Comparison of ENCODE assay signal across 1 cellular context in genomic region chr15:40092416-40093223, GRCh38.
TF ChIP-seq lines count a peak whose summit lies in the region.

No MANE protein-coding gene starts in this region.

TF ChIP-seq in HEK293, 187 proteins besides CTCF, POLR2A, EP300 and RAD21 (continued from another document and continues in another):
- TF ChIP-seq YY1 (tag by site-specific recombination; IDR thresholded peaks at IDR 0.05) (peak; percentile 4; the same call in 1 of the 2 replicates), EGR2 (tag by site-specific recombination; IDR thresholded peaks at IDR 0.05; ENCODE audit: low read depth) (peak; percentile 86), ZNF175 (tag by site-specific recombination; IDR thresholded peaks at IDR 0.05) (no peak), ZSCAN4 (tag by site-specific recombination; IDR thresholded peaks at IDR 0.05) (peak; percentile 95), ZNF211 (tag by site-specific recombination; IDR thresholded peaks at IDR 0.05; ENCODE audit: low read depth) (no peak), ZNF530 (tag by site-specific recombination; IDR thresholded peaks at IDR 0.05; ENCODE audit: low read depth) (no peak), ZNF776 (tag by site-specific recombination; IDR thresholded peaks at IDR 0.05; ENCODE audit: borderline replicate concordance) (peak; percentile 94; the same call in 1 of the 2 replicates), SP2 (tag by site-specific recombination; IDR thresholded peaks at IDR 0.05) (peak; percentile 36; the same call in 1 of the 2 replicates), ZNF324 (tag by site-specific recombination; IDR thresholded peaks at IDR 0.05) (peak; percentile 97), ZNF701 (tag by site-specific recombination; IDR thresholded peaks at IDR 0.05) (peak; percentile 76; the same call in 1 of the 2 replicates), SETDB1 (IDR thresholded peaks at IDR 0.05; ENCODE audit: insufficient read length, low read length) (no peak), ZIC2 (tag by site-specific recombination; IDR thresholded peaks at IDR 0.05) (peak; percentile 97), ZNF560 (tag by site-specific recombination; IDR thresholded peaks at IDR 0.05; ENCODE audit: borderline replicate concordance) (no peak), ZNF121 (tag by site-specific recombination; IDR thresholded peaks at IDR 0.05) (peak; percentile 64; the same call in 1 of the 2 replicates), ZNF37A (tag by site-specific recombination; IDR thresholded peaks at IDR 0.05) (no peak), GLIS2 (tag by site-specific recombination; IDR thresholded peaks at IDR 0.05) (peak; percentile 68), IKZF3 (tag by site-specific recombination; IDR thresholded peaks at IDR 0.05) (peak; percentile 93), ZNF670 (tag by site-specific recombination; IDR thresholded peaks at IDR 0.05; ENCODE audit: low read depth) (no peak), ZNF664 (tag by site-specific recombination; IDR thresholded peaks at IDR 0.05) (peak; percentile 58; the same call in 1 of the 2 replicates), ZNF76 (tag by site-specific recombination; IDR thresholded peaks at IDR 0.05; ENCODE audit: borderline replicate concordance, low read depth) (peak; percentile 70; the same call in 1 of the 2 replicates), ZNF785 (tag by site-specific recombination; IDR thresholded peaks at IDR 0.05) (peak; percentile 88; the same call in 1 of the 2 replicates), SALL2 (tag by site-specific recombination; IDR thresholded peaks at IDR 0.05; ENCODE audit: borderline replicate concordance) (no peak; the same call in 1 of the 2 replicates), GLI4 (tag by site-specific recombination; IDR thresholded peaks at IDR 0.05) (0 out of 2 replicates have a peak, but pooled peaks have one; percentile 67), ZNF654 (tag by site-specific recombination; IDR thresholded peaks at IDR 0.05; ENCODE audit: low read depth) (no peak), ZNF585B (tag by site-specific recombination; IDR thresholded peaks at IDR 0.05) (no peak), PRDM4 (tag by site-specific recombination; IDR thresholded peaks at IDR 0.05) (peak; percentile 95), ZNF10 (tag by site-specific recombination; IDR thresholded peaks at IDR 0.05) (peak; percentile 29; the same call in 1 of the 2 replicates), ZNF510 (tag by site-specific recombination; IDR thresholded peaks at IDR 0.05; ENCODE audit: insufficient replicate concordance) (no peak), ZNF114 (tag by site-specific recombination; IDR thresholded peaks at IDR 0.05) (no peak), ZNF626 (tag by site-specific recombination; IDR thresholded peaks at IDR 0.05) (no peak), TRIM28 (IDR thresholded peaks at IDR 0.05; ENCODE audit: borderline replicate concordance, low read length) (peak; percentile 12; the same call in 1 of the 2 replicates), ZNF391 (tag by site-specific recombination; IDR thresholded peaks at IDR 0.05; ENCODE audit: borderline replicate concordance, low read depth) (peak; percentile 97), FEZF1 (tag by site-specific recombination; IDR thresholded peaks at IDR 0.05) (peak; percentile 99), ZNF555 (tag by site-specific recombination; conservative IDR thresholded peaks at IDR 0.05) (no peak), ZNF132 (tag by site-specific recombination; IDR thresholded peaks at IDR 0.05; ENCODE audit: borderline replicate concordance) (no peak), ZBTB21 (tag by site-specific recombination; IDR thresholded peaks at IDR 0.05) (peak; percentile 79)
- TF ChIP-seq, protein P1, sequence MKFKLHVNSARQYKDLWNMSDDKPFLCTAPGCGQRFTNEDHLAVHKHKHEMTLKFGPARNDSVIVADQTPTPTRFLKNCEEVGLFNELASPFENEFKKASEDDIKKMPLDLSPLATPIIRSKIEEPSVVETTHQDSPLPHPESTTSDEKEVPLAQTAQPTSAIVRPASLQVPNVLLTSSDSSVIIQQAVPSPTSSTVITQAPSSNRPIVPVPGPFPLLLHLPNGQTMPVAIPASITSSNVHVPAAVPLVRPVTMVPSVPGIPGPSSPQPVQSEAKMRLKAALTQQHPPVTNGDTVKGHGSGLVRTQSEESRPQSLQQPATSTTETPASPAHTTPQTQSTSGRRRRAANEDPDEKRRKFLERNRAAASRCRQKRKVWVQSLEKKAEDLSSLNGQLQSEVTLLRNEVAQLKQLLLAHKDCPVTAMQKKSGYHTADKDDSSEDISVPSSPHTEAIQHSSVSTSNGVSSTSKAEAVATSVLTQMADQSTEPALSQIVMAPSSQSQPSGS (tag by site-specific recombination; IDR thresholded peaks at IDR 0.05; ENCODE audit: low read depth): 0 out of 2 replicates have a peak, but pooled peaks have one; percentile 77
- TF ChIP-seq, protein P2, sequence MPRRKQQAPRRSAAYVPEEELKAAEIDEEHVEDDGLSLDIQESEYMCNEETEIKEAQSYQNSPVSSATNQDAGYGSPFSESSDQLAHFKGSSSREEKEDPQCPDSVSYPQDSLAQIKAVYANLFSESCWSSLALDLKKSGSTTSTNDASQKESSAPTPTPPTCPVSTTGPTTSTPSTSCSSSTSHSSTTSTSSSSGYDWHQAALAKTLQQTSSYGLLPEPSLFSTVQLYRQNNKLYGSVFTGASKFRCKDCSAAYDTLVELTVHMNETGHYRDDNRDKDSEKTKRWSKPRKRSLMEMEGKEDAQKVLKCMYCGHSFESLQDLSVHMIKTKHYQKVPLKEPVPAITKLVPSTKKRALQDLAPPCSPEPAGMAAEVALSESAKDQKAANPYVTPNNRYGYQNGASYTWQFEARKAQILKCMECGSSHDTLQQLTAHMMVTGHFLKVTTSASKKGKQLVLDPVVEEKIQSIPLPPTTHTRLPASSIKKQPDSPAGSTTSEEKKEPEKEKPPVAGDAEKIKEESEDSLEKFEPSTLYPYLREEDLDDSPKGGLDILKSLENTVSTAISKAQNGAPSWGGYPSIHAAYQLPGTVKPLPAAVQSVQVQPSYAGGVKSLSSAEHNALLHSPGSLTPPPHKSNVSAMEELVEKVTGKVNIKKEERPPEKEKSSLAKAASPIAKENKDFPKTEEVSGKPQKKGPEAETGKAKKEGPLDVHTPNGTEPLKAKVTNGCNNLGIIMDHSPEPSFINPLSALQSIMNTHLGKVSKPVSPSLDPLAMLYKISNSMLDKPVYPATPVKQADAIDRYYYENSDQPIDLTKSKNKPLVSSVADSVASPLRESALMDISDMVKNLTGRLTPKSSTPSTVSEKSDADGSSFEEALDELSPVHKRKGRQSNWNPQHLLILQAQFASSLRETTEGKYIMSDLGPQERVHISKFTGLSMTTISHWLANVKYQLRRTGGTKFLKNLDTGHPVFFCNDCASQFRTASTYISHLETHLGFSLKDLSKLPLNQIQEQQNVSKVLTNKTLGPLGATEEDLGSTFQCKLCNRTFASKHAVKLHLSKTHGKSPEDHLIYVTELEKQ (tag by site-specific recombination; IDR thresholded peaks at IDR 0.05; ENCODE audit: borderline replicate concordance): peak; percentile 97
- TF ChIP-seq, protein P3, sequence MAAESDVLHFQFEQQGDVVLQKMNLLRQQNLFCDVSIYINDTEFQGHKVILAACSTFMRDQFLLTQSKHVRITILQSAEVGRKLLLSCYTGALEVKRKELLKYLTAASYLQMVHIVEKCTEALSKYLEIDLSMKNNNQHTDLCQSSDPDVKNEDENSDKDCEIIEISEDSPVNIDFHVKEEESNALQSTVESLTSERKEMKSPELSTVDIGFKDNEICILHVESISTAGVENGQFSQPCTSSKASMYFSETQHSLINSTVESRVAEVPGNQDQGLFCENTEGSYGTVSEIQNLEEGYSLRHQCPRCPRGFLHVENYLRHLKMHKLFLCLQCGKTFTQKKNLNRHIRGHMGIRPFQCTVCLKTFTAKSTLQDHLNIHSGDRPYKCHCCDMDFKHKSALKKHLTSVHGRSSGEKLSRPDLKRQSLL (tag by site-specific recombination; IDR thresholded peaks at IDR 0.05): peak; percentile 62; the same call in 1 of the 2 replicates
- TF ChIP-seq, protein P4, sequence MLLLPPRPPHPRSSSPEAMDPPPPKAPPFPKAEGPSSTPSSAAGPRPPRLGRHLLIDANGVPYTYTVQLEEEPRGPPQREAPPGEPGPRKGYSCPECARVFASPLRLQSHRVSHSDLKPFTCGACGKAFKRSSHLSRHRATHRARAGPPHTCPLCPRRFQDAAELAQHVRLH (tag by site-specific recombination; IDR thresholded peaks at IDR 0.05): peak; percentile 93
- TF ChIP-seq, protein P5, sequence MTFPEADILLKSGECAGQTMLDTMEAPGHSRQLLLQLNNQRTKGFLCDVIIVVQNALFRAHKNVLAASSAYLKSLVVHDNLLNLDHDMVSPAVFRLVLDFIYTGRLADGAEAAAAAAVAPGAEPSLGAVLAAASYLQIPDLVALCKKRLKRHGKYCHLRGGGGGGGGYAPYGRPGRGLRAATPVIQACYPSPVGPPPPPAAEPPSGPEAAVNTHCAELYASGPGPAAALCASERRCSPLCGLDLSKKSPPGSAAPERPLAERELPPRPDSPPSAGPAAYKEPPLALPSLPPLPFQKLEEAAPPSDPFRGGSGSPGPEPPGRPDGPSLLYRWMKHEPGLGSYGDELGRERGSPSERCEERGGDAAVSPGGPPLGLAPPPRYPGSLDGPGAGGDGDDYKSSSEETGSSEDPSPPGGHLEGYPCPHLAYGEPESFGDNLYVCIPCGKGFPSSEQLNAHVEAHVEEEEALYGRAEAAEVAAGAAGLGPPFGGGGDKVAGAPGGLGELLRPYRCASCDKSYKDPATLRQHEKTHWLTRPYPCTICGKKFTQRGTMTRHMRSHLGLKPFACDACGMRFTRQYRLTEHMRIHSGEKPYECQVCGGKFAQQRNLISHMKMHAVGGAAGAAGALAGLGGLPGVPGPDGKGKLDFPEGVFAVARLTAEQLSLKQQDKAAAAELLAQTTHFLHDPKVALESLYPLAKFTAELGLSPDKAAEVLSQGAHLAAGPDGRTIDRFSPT (tag by site-specific recombination; IDR thresholded peaks at IDR 0.05): peak; percentile 84
- TF ChIP-seq, protein P6, sequence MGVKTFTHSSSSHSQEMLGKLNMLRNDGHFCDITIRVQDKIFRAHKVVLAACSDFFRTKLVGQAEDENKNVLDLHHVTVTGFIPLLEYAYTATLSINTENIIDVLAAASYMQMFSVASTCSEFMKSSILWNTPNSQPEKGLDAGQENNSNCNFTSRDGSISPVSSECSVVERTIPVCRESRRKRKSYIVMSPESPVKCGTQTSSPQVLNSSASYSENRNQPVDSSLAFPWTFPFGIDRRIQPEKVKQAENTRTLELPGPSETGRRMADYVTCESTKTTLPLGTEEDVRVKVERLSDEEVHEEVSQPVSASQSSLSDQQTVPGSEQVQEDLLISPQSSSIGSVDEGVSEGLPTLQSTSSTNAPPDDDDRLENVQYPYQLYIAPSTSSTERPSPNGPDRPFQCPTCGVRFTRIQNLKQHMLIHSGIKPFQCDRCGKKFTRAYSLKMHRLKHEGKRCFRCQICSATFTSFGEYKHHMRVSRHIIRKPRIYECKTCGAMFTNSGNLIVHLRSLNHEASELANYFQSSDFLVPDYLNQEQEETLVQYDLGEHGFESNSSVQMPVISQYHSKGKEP (tag by site-specific recombination; IDR thresholded peaks at IDR 0.05): peak; percentile 86
- TF ChIP-seq, protein P7, sequence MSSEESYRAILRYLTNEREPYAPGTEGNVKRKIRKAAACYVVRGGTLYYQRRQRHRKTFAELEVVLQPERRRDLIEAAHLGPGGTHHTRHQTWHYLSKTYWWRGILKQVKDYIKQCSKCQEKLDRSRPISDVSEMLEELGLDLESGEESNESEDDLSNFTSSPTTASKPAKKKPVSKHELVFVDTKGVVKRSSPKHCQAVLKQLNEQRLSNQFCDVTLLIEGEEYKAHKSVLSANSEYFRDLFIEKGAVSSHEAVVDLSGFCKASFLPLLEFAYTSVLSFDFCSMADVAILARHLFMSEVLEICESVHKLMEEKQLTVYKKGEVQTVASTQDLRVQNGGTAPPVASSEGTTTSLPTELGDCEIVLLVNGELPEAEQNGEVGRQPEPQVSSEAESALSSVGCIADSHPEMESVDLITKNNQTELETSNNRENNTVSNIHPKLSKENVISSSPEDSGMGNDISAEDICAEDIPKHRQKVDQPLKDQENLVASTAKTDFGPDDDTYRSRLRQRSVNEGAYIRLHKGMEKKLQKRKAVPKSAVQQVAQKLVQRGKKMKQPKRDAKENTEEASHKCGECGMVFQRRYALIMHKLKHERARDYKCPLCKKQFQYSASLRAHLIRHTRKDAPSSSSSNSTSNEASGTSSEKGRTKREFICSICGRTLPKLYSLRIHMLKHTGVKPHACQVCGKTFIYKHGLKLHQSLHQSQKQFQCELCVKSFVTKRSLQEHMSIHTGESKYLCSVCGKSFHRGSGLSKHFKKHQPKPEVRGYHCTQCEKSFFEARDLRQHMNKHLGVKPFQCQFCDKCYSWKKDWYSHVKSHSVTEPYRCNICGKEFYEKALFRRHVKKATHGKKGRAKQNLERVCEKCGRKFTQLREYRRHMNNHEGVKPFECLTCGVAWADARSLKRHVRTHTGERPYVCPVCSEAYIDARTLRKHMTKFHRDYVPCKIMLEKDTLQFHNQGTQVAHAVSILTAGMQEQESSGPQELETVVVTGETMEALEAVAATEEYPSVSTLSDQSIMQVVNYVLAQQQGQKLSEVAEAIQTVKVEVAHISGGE (tag by site-specific recombination; conservative IDR thresholded peaks at IDR 0.05; ENCODE audit: low read depth): peak; percentile 55; the same call in 1 of the 2 replicates
